9 cellular contexts compared by ENCODE assay signal in genomic region chr17:64418506-64419339, GRCh38. TPM values are rescaled to one million over a fixed set of nuclear protein-coding genes. Genes with fewer than 3 reads are reported as not detected.
A peak's percentile ranks its signal among the peaks of the same experiment; 100 is the strongest.
DNase-seq lines count a peak whose midpoint lies in the region; ATAC-seq, FAIRE-seq and TF ChIP-seq lines count a peak whose summit lies in the region.
"Had no signal": no experiment of that assay in that cellular context is flagged by ENCODE, and none has a peak within 500 bp of the region (broad histone marks: within the 10 kb centered on the region; RNA-seq: fewer than 3 reads in every experiment).

No MANE protein-coding gene starts in this region.

- no peak overlapping the region for H3K9ac ChIP-seq in skeletal muscle satellite cell (ENCODE audit: low read depth, low read length)

- peak overlapping the region; percentile 18; the same call in 1 of the 2 replicates for H3K4me3 ChIP-seq in BE2C (ENCODE audit: low read depth, low read length)
- H3K4me3 ChIP-seq in right cardiac atrium (ENCODE audit: low read length), result no peak overlapping the region
- H3K4me3 ChIP-seq in skeletal muscle satellite cell (ENCODE audit: low read length), result no peak overlapping the region
- no peak overlapping the region for H3K4me3 ChIP-seq in effector memory CD4-positive, alpha-beta T cell (ENCODE audit: insufficient read depth, low read depth, low read length, poor library complexity, severe bottlenecking)

- peak; percentile 38 to 56 for ATAC-seq in right cardiac atrium
- ATAC-seq in GM19351 (IDR thresholded peaks at IDR 0.05; ENCODE audit: unreplicated experiment), result no peak

- no peaks in the 10 kb centered on the region for H3K27me3 ChIP-seq in BE2C
- H3K27me3 ChIP-seq in right cardiac atrium (ENCODE audit: control insufficient read depth, insufficient read depth), result no peaks in the 10 kb centered on the region
- peaks cover 6% of the 10 kb centered on the region for H3K27me3 ChIP-seq in skeletal muscle satellite cell (ENCODE audit: control insufficient read depth, insufficient read depth, low read length)
- H3K27me3 ChIP-seq in effector memory CD4-positive, alpha-beta T cell (replicated peaks; ENCODE audit: control insufficient read depth, insufficient read depth, low read length, poor library complexity, severe bottlenecking), result no peaks in the 10 kb centered on the region

- H3K36me3 ChIP-seq in BE2C, result no peaks in the 10 kb centered on the region
- no peaks in the 10 kb centered on the region for H3K36me3 ChIP-seq in skeletal muscle satellite cell (ENCODE audit: insufficient read depth, low read length)
- H3K36me3 ChIP-seq in effector memory CD4-positive, alpha-beta T cell (ENCODE audit: control insufficient read depth, insufficient read depth, low read length), result no peaks in the 10 kb centered on the region

- H3K4me1 ChIP-seq in BE2C, result no peaks in the 10 kb centered on the region
- H3K4me1 ChIP-seq in right cardiac atrium (ENCODE audit: control insufficient read depth, insufficient read depth, low read length), result no peaks in the 10 kb centered on the region
- peaks cover 6% of the 10 kb centered on the region for H3K4me1 ChIP-seq in skeletal muscle satellite cell (ENCODE audit: control insufficient read depth, insufficient read depth, low read length)
- H3K4me1 ChIP-seq in effector memory CD4-positive, alpha-beta T cell (ENCODE audit: control insufficient read depth, insufficient read depth, low read length, poor library complexity, severe bottlenecking), result no peaks in the 10 kb centered on the region

- H3K27ac ChIP-seq in right cardiac atrium (ENCODE audit: low read length), result no peak overlapping the region
- H3K27ac ChIP-seq in effector memory CD4-positive, alpha-beta T cell (ENCODE audit: insufficient read depth, low read length, poor library complexity, severe bottlenecking), result no peak overlapping the region
- H3K27ac ChIP-seq: epithelial cell of prostate had no signal

- 34% methylated on average over 19 of the region's 19 CpGs for WGBS in right cardiac atrium

- DNase-seq in BE2C (no peak), H54 (ENCODE audit: insufficient read length, low spot score) (peak; percentile 64), NCI-H446 (lab: John Stamatoyannopoulos, UW) (peak; percentile 32 to 68), amniotic stem cell (lab: John Stamatoyannopoulos, UW) (peak; percentile 44), right cardiac atrium (no peak)
- no peak for DNase-seq in effector memory CD4-positive, alpha-beta T cell

- intact Hi-C loops in right cardiac atrium (cut with DNase I), result loop anchor here (5.0 kb wide), 2 partner anchors 96 to 111 kb away; no protein-coding TSS in a partner anchor

- FAIRE-seq in H54 (lab: Jason Lieb, UNC), result no peak

- H3K4me2 ChIP-seq in skeletal muscle satellite cell (ENCODE audit: low read length), result peak overlapping the region; percentile 50

- peak; percentile 80 for TF ChIP-seq CTCF in BE2C (IDR thresholded peaks at IDR 0.05; ENCODE audit: low read depth, low read length)

- H3K9me3 ChIP-seq in BE2C (no peaks in the 10 kb centered on the region), right cardiac atrium (ENCODE audit: control insufficient read depth, low read length) (no peaks in the 10 kb centered on the region), skeletal muscle satellite cell (replicated peaks; ENCODE audit: low read length) (no peaks in the 10 kb centered on the region)
- H3K9me3 ChIP-seq in effector memory CD4-positive, alpha-beta T cell (ENCODE audit: control insufficient read depth, low read length), result no peaks in the 10 kb centered on the region

- no peak for TF ChIP-seq POLR2A in H54 (IDR thresholded peaks at IDR 0.05; ENCODE audit: low read depth, low read length)

RNA-seq across cellular contexts. Expression of gene PECAM1, which starts 28.1 kb away (rescaled TPM):
- 1.0 TPM for polyA plus RNA-seq in BE2C (2012; ENCODE audit: insufficient read depth, insufficient read length, low read depth)
- total RNA-seq in right cardiac atrium, result 100 to 1,000 TPM in 3 of 4 donors, 10 to 100 TPM in 1; 99.4 to 201 (median 193) TPM
- 42.8 TPM for polyA plus RNA-seq in right cardiac atrium
- total RNA-seq in skeletal muscle satellite cell (2012; rRNA removed), result 0.25 and 0.44 TPM in 2 replicates

RNA-seq across cellular contexts. Expression of gene MILR1, which starts 30.2 kb away (rescaled TPM):
- polyA plus RNA-seq in BE2C (2012; ENCODE audit: insufficient read depth, insufficient read length, low read depth), result not detected
- 1 to 10 TPM; 1.9 to 6.6 (median 5.3) TPM for total RNA-seq in right cardiac atrium
- polyA plus RNA-seq in right cardiac atrium, result 2.5 TPM
- total RNA-seq in skeletal muscle satellite cell (2012; rRNA removed), result 26.2 and 28.6 TPM in 2 replicates

Comparison
In these comparisons a context has a peak if more than half of its experiments do, and no peak if none do; other contexts are left out.
1. DNase-seq: peak in H54 (single experiment), NCI-H446 (2 of 2) and amniotic stem cell (single experiment); none in BE2C (single experiment), right cardiac atrium (0 of 3) and effector memory CD4-positive, alpha-beta T cell (0 of 3).